In the genomic region with DNA sequence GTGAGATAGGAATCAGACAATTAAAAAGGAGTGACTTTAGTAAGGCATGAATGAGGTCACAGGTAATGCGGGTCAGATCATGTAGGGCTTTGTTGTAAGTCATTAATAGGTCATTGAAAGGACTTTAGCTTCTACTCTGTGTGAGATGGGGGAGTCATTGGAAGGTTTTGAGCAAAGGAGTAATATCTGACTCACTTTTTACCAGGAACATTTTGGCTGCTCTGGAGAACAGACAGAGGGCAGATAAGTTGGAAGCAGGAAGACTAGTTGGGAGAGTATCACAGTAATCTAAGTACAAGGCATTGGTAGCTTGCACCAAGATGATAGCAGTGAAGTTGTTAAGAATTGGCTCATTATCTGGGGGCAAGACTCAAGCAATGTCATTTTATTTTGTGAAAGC, we compare ENCODE assay signal across 1 cellular context.
TF ChIP-seq lines count a peak whose summit lies in the region.

No MANE protein-coding gene starts in this region.

TF ChIP-seq in IMR-90, 13 proteins besides CTCF, POLR2A, EP300 and RAD21:
- TF ChIP-seq SMC3 (IDR thresholded peaks at IDR 0.05; ENCODE audit: low read depth, low read length), result no peak
- no peak for TF ChIP-seq MAZ (IDR thresholded peaks at IDR 0.05; ENCODE audit: borderline replicate concordance, low read depth, low read length)
- TF ChIP-seq MXI1 (IDR thresholded peaks at IDR 0.05; ENCODE audit: borderline replicate concordance, low read depth, low read length), result no peak
- no peak for TF ChIP-seq CEBPB (IDR thresholded peaks at IDR 0.05; ENCODE audit: low read depth, low read length)
- TF ChIP-seq FOS (IDR thresholded peaks at IDR 0.05; ENCODE audit: low read depth, low read length), result no peak
- no peak for TF ChIP-seq RCOR1 (IDR thresholded peaks at IDR 0.05; ENCODE audit: insufficient replicate concordance, low read length)
- no peak for TF ChIP-seq RFX5 (IDR thresholded peaks at IDR 0.05; ENCODE audit: low read depth, low read length)
- no peak for TF ChIP-seq NFE2L2 (IDR thresholded peaks at IDR 0.05; ENCODE audit: low read depth, low read length)
- TF ChIP-seq, protein P1, sequence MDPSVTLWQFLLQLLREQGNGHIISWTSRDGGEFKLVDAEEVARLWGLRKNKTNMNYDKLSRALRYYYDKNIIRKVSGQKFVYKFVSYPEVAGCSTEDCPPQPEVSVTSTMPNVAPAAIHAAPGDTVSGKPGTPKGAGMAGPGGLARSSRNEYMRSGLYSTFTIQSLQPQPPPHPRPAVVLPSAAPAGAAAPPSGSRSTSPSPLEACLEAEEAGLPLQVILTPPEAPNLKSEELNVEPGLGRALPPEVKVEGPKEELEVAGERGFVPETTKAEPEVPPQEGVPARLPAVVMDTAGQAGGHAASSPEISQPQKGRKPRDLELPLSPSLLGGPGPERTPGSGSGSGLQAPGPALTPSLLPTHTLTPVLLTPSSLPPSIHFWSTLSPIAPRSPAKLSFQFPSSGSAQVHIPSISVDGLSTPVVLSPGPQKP (IDR thresholded peaks at IDR 0.05; ENCODE audit: borderline replicate concordance, low read depth, low read length), result no peak
- no peak for TF ChIP-seq MAFK (IDR thresholded peaks at IDR 0.05; ENCODE audit: low read depth, low read length)
- TF ChIP-seq BHLHE40 (IDR thresholded peaks at IDR 0.05; ENCODE audit: low read depth, low read length), result no peak
- TF ChIP-seq, protein P2, sequence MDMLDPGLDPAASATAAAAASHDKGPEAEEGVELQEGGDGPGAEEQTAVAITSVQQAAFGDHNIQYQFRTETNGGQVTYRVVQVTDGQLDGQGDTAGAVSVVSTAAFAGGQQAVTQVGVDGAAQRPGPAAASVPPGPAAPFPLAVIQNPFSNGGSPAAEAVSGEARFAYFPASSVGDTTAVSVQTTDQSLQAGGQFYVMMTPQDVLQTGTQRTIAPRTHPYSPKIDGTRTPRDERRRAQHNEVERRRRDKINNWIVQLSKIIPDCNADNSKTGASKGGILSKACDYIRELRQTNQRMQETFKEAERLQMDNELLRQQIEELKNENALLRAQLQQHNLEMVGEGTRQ (IDR thresholded peaks at IDR 0.05; ENCODE audit: low read depth, low read length), result no peak
- no peak for TF ChIP-seq CHD1 (IDR thresholded peaks at IDR 0.05; ENCODE audit: low read depth, low read length)
